1 cellular context compared by ENCODE assay signal in genomic region chr12:10891937-10892336, GRCh38.
TF ChIP-seq lines count a peak whose summit lies in the region.

No MANE protein-coding gene starts in this region.

TF ChIP-seq in A549, 52 proteins besides CTCF, POLR2A, EP300 and RAD21 (continued from another document):
- TF ChIP-seq HMGXB4 (CRISPR knock-in tag; IDR thresholded peaks at IDR 0.05; ENCODE audit: borderline replicate concordance), result no peak
- no peak for TF ChIP-seq HOXA7 (CRISPR knock-in tag; IDR thresholded peaks at IDR 0.05)
- TF ChIP-seq, protein P1, sequence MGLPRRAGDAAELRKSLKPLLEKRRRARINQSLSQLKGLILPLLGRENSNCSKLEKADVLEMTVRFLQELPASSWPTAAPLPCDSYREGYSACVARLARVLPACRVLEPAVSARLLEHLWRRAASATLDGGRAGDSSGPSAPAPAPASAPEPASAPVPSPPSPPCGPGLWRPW (IDR thresholded peaks at IDR 0.05), result no peak
- TF ChIP-seq NR3C1 (IDR thresholded peaks at IDR 0.05), result no peak
TF ChIP-seq in A549: peak in this region for 0.
